Comparison of ENCODE assay signal across 16 cellular contexts in genomic region chr5:179355976-179356968, GRCh38. TPM values are rescaled to one million over a fixed set of nuclear protein-coding genes. Genes with fewer than 3 reads are reported as not detected.
DNase-seq lines count a peak whose midpoint lies in the region; ATAC-seq, FAIRE-seq and TF ChIP-seq lines count a peak whose summit lies in the region.
"Had no signal": no experiment of that assay in that cellular context is flagged by ENCODE, and none has a peak within 500 bp of the region (broad histone marks: within the 10 kb centered on the region; RNA-seq: fewer than 3 reads in every experiment).

No MANE protein-coding gene starts in this region.

- no peak overlapping the region for H3K27ac Mint-ChIP-seq in activated CD4-positive, alpha-beta T cell treated with anti-CD3 and anti-CD28 coated beads, Interleukin-2, amount 10 ng/mL, durations not matched to agents 7 days and 5 days
- peak overlapping the region in 1 of 2 donors; percentile 79 for H3K27ac Mint-ChIP-seq in stimulated activated naive CD8-positive, alpha-beta T cell treated with anti-CD3 and anti-CD28 coated beads, Interleukin-15, amount 100 ng/mL, for 72 hours
- H3K27ac Mint-ChIP-seq: activated B cell treated with CpG ODN at 0.5 μM for 24 hours; activated naive CD8-positive, alpha-beta T cell had no signal

- no peaks in the 10 kb centered on the region for H3K4me1 ChIP-seq in HepG2 (ENCODE audit: insufficient read depth, low read length)

- TF ChIP-seq RAD21 in HepG2 (CRISPR knock-in tag; IDR thresholded peaks at IDR 0.05) = no peak

- no peaks in the 10 kb centered on the region for H4K20me1 ChIP-seq in HepG2 (ENCODE audit: insufficient read depth, low read length)

- 46% methylated on average over 5 of the region's 11 CpGs for WGBS in HepG2 (ENCODE audit: low lambda C conversion rate)

- TF ChIP-seq EP300 in HepG2 (IDR thresholded peaks at IDR 0.05; ENCODE audit: low read depth in 2 of 2, low read length in 2 of 2) (no peak), HepG2 (CRISPR knock-in tag; IDR thresholded peaks at IDR 0.05; ENCODE audit: borderline replicate concordance) (no peak)

- no peak overlapping the region for H3K9ac ChIP-seq in HepG2 (ENCODE audit: insufficient read depth, low read depth, low read length)

- H3K36me3 Mint-ChIP-seq in activated CD4-positive, alpha-beta T cell treated with anti-CD3 and anti-CD28 coated beads, Interleukin-2, amount 10 ng/mL, durations not matched to agents 7 days and 5 days (ENCODE audit: low read depth) = no peaks in the 10 kb centered on the region
- H3K36me3 Mint-ChIP-seq: activated naive CD8-positive, alpha-beta T cell had no signal

- no peak for FAIRE-seq in HepG2 (lab: Jason Lieb, UNC)
- FAIRE-seq: GM12891, GM19239 had no signal

- H3K36me3 ChIP-seq in HepG2 (replicated peaks in 1 of 2; ENCODE audit: control insufficient read depth in 1 of 2, insufficient read depth in 2 of 2, low read length in 2 of 2) = no peaks in the 10 kb centered on the region

- ATAC-seq in HepG2 = no peak
- ATAC-seq in stimulated activated naive CD8-positive, alpha-beta T cell treated with anti-CD3 and anti-CD28 coated beads, Interleukin-15, amount 100 ng/mL, for 72 hours = no peak

- in situ Hi-C loops in HepG2 (cut with HindIII; ENCODE audit: extremely low pct_ligation_motif_present, low pct_unique_long_range_greater_than_20kb) = no loop called here

- CTCF ChIA-PET in HepG2 (lab: Yijun Ruan, JAX; ENCODE audit: low intra/inter-chr PET ratio, low total read pairs) = no interaction called here
- CTCF ChIA-PET in activated CD4-positive, alpha-beta T cell treated with anti-CD3 and anti-CD28 coated beads, Interleukin-2, amount 10 ng/mL, durations not matched to agents 7 days and 5 days (lab: Charles Lee) = interaction anchor here (0.6 kb wide), 1 partner anchor 27 kb away, joined by 4 read pairs; no protein-coding TSS in a partner anchor

- H3K79me2 ChIP-seq in HepG2 (ENCODE audit: insufficient read depth, low read length) = no peaks in the 10 kb centered on the region

- H3K4me1 Mint-ChIP-seq in activated CD4-positive, alpha-beta T cell treated with anti-CD3 and anti-CD28 coated beads, Interleukin-2, amount 10 ng/mL, durations not matched to agents 7 days and 5 days = no peaks in the 10 kb centered on the region
- no peaks in the 10 kb centered on the region for H3K4me1 Mint-ChIP-seq in stimulated activated naive CD8-positive, alpha-beta T cell treated with anti-CD3 and anti-CD28 coated beads, Interleukin-15, amount 100 ng/mL, for 72 hours
- H3K4me1 Mint-ChIP-seq: activated B cell treated with CpG ODN at 0.5 μM for 24 hours had no signal

- peaks cover 2% of the 10 kb centered on the region for H3K27me3 Mint-ChIP-seq in activated CD4-positive, alpha-beta T cell treated with anti-CD3 and anti-CD28 coated beads, Interleukin-2, amount 10 ng/mL, durations not matched to agents 7 days and 5 days
- peaks cover 7% of the 10 kb centered on the region for H3K27me3 Mint-ChIP-seq in stimulated activated naive CD8-positive, alpha-beta T cell treated with anti-CD3 and anti-CD28 coated beads, Interleukin-15, amount 100 ng/mL, for 72 hours

- H3K9me3 Mint-ChIP-seq in activated CD4-positive, alpha-beta T cell treated with anti-CD3 and anti-CD28 coated beads, Interleukin-2, amount 10 ng/mL, durations not matched to agents 7 days and 5 days = no peaks in the 10 kb centered on the region
- no peaks in the 10 kb centered on the region for H3K9me3 Mint-ChIP-seq in stimulated activated naive CD8-positive, alpha-beta T cell treated with anti-CD3 and anti-CD28 coated beads, Interleukin-15, amount 100 ng/mL, for 72 hours

- intact Hi-C loops in dorsolateral prefrontal cortex (cut with DNase I) = no loop called here
- intact Hi-C loops in HepG2 (cut with micrococcal nuclease; ENCODE audit: unreplicated experiment) = no loop called here

- peak overlapping the region in 47 of 59 donors; percentile 2 to 85 (median 56) for H3K27ac ChIP-seq in dorsolateral prefrontal cortex
- H3K27ac ChIP-seq in HepG2 (ENCODE audit: extremely low read length, insufficient read depth, low read length) = no peak overlapping the region
- H3K27ac ChIP-seq in temporal lobe (ENCODE audit: low read depth, low read length) = peak overlapping the region; percentile 67
- H3K27ac ChIP-seq: HL-60 had no signal

- H3K27me3 ChIP-seq in dorsolateral prefrontal cortex = no peaks in the 10 kb centered on the region
- H3K27me3 ChIP-seq in HepG2 (ENCODE audit: control insufficient read depth in 1 of 2, insufficient read depth in 2 of 2, low read length in 2 of 2) = peaks cover 4 to 12% of the 10 kb centered on the region in 2 experiments; a peak in 4 of 5 replicates

- no peak for TF ChIP-seq POLR2A in HepG2 (IDR thresholded peaks at IDR 0.05; ENCODE audit: insufficient read depth in 1 of 2, low read depth in 2 of 2, low read length in 2 of 2)

- no peak overlapping the region for H2AFZ ChIP-seq in HepG2 (ENCODE audit: low read length)

- H3K4me2 ChIP-seq in HepG2 (ENCODE audit: low read depth, low read length) = no peak overlapping the region

- TF ChIP-seq CTCF in dorsolateral prefrontal cortex (IDR thresholded peaks at IDR 0.05 in 54 of 56, conservative IDR thresholded peaks at IDR 0.05 in 2 of 56; ENCODE audit: low read depth in 1 of 56, partially characterized antibody in 56 of 56) (no peak), HepG2 (CRISPR knock-in tag; IDR thresholded peaks at IDR 0.05) (no peak)

- POLR2A ChIA-PET in HepG2 (lab: Yijun Ruan, JAX) = no interaction called here
- POLR2A ChIA-PET in activated CD4-positive, alpha-beta T cell treated with anti-CD3 and anti-CD28 coated beads, Interleukin-2, amount 10 ng/mL, durations not matched to agents 7 days and 5 days (lab: Charles Lee) = no interaction called here

- no peaks in the 10 kb centered on the region for H3K9me3 ChIP-seq in HepG2 (ENCODE audit: low read length)

- H3K4me3 ChIP-seq in dorsolateral prefrontal cortex (no peak overlapping the region), HepG2 (replicated peaks in 1 of 3; ENCODE audit: insufficient read depth in 1 of 3, low read depth in 2 of 3, low read length in 3 of 3) (no peak overlapping the region)

- no peak overlapping the region for H3K4me3 Mint-ChIP-seq in activated CD4-positive, alpha-beta T cell treated with anti-CD3 and anti-CD28 coated beads, Interleukin-2, amount 10 ng/mL, durations not matched to agents 7 days and 5 days
- no peak overlapping the region for H3K4me3 Mint-ChIP-seq in stimulated activated naive CD8-positive, alpha-beta T cell treated with anti-CD3 and anti-CD28 coated beads, Interleukin-15, amount 100 ng/mL, for 72 hours
- H3K4me3 Mint-ChIP-seq: activated B cell treated with CpG ODN at 0.5 μM for 24 hours; activated naive CD8-positive, alpha-beta T cell had no signal

- BruUV-seq in HepG2 (replicated peaks; lab: Mats Ljungman, UMichigan) = no TSS peak

- DNase-seq in MV-4-11 (lab: John Stamatoyannopoulos, UW) (peak; percentile 87), dorsolateral prefrontal cortex (peak in 1 of 10 donors; percentile 23), HepG2 (ENCODE audit: low spot score) (no peak), NCI-H146 (lab: John Stamatoyannopoulos, UW) (no peak), retina (no peak)
- DNase-seq in activated CD4-positive, alpha-beta T cell treated with anti-CD3 and anti-CD28 coated beads, Interleukin-2, amount 10 ng/mL, durations not matched to agents 7 days and 5 days = no peak
- no peak for DNase-seq in stimulated activated naive CD8-positive, alpha-beta T cell treated with anti-CD3 and anti-CD28 coated beads, Interleukin-15, amount 100 ng/mL, for 72 hours
- DNase-seq: activated B cell treated with CpG ODN at 0.5 μM for 24 hours; Kasumi-1; stimulated activated naive CD4-positive, alpha-beta T cell had no signal

TF ChIP-seq in HepG2, 621 proteins besides CTCF, POLR2A, EP300 and RAD21:
- 0 out of 2 replicates have a peak, but pooled peaks have one; percentile 17 for TF ChIP-seq HNF4G (IDR thresholded peaks at IDR 0.05; ENCODE audit: borderline replicate concordance, low read depth, low read length)
- no peak for TF ChIP-seq HNF4G (CRISPR knock-in tag; IDR thresholded peaks at IDR 0.05; ENCODE audit: borderline replicate concordance, low read depth)
- TF ChIP-seq KLF13 (CRISPR knock-in tag; IDR thresholded peaks at IDR 0.05) = no peak
- TF ChIP-seq NCOR1 (IDR thresholded peaks at IDR 0.05; ENCODE audit: borderline replicate concordance, low read length) = peak; percentile 90
- peak; percentile 11; the same call in 1 of the 2 replicates for TF ChIP-seq HNF4A (CRISPR knock-in tag; IDR thresholded peaks at IDR 0.05)
- no peak for TF ChIP-seq ZNF446 (CRISPR knock-in tag; IDR thresholded peaks at IDR 0.05)
- 0 out of 2 replicates have a peak, but pooled peaks have one; percentile 59 for TF ChIP-seq ZMYM2 (CRISPR knock-in tag; IDR thresholded peaks at IDR 0.05)
- peak; percentile 62; the same call in 1 of the 2 replicates for TF ChIP-seq TRIM24 (CRISPR knock-in tag; IDR thresholded peaks at IDR 0.05)

RNA-seq across cellular contexts. Expression of gene ADAMTS2, which starts 11.0 kb away (rescaled TPM):
- total RNA-seq in dorsolateral prefrontal cortex (10 to 100 TPM in 51 of 120 experiments, 1 to 10 TPM in 69; 2.8 to 27.6 (median 9.1) TPM), HepG2 (2016; rRNA removed; fragmentation: Illumina TruSeq; extraction: Trizol) (0.18 and 0.24 TPM in 2 replicates), temporal lobe (1.7 TPM)
- 0.09 and 0.10 TPM in 2 replicates for total RNA-seq in HepG2 (2016; cell fraction: cytosol; rRNA removed; fragmentation: Illumina TruSeq; extraction: Trizol; ENCODE audit: low read depth)
- total RNA-seq in HepG2 (2016; cell fraction: insoluble cytoplasmic fraction; rRNA removed; fragmentation: Illumina TruSeq; extraction: Trizol) = 0.15 and 0.17 TPM in 2 replicates
- 0.25 and 0.38 TPM in 2 replicates for total RNA-seq in HepG2 (2016; cell fraction: membrane; rRNA removed; fragmentation: Illumina TruSeq; extraction: Trizol)
- total RNA-seq in HepG2 (2016; cell fraction: nucleus; rRNA removed; fragmentation: Illumina TruSeq; extraction: Trizol) = 0.25 and 0.59 TPM in 2 replicates
- polyA plus RNA-seq in HepG2 (2011; rRNA removed) = 3.5 and 3.6 TPM in 2 replicates
- 2.4 and 4.9 TPM in 2 replicates for polyA plus RNA-seq in HepG2 (2011; cell fraction: cytosol; rRNA removed)
- 5.3 and 5.6 TPM in 2 replicates for polyA plus RNA-seq in HepG2 (2011; cell fraction: nucleus; rRNA removed)
- 2.3 and 2.4 TPM in 2 replicates for polyA plus RNA-seq in HepG2 (2012)
- polyA plus RNA-seq in HepG2 (2016; cell fraction: cytosol; fragmentation: Illumina TruSeq; extraction: Trizol; ENCODE audit: low read depth) = 0.26 and 0.29 TPM in 2 replicates
- 0.36 and 0.41 TPM in 2 replicates for polyA plus RNA-seq in HepG2 (2016; cell fraction: insoluble cytoplasmic fraction; fragmentation: Illumina TruSeq; extraction: Trizol; ENCODE audit: low read depth)
- 0.58 and 0.62 TPM in 2 replicates for polyA plus RNA-seq in HepG2 (2016; cell fraction: membrane; fragmentation: Illumina TruSeq; extraction: Trizol; ENCODE audit: low read depth)
- 0.59 and 1.2 TPM in 2 replicates for polyA plus RNA-seq in HepG2 (2016; cell fraction: nucleus; fragmentation: Illumina TruSeq; extraction: Trizol; ENCODE audit: insufficient read depth, low read depth)
- polyA minus RNA-seq in HepG2 (2011; rRNA and poly(A)+ RNA removed; ENCODE audit: low replicate concordance) = 4.6 TPM in 1 of 2 replicates, not detected in the other
- 0.99 and 1.4 TPM in 2 replicates for polyA minus RNA-seq in HepG2 (2011; cell fraction: cytosol; rRNA and poly(A)+ RNA removed)
- polyA minus RNA-seq in HepG2 (2011; cell fraction: nucleus; rRNA and poly(A)+ RNA removed) = 0.90 and 1.7 TPM in 2 replicates
- total RNA-seq in activated CD4-positive, alpha-beta T cell treated with anti-CD3 and anti-CD28 coated beads, Interleukin-2, amount 10 ng/mL, durations not matched to agents 7 days and 5 days = not detected
- total RNA-seq: activated B cell treated with CpG ODN at 0.5 μM for 24 hours, pulmonary artery endothelial cell had no signal
